25 cellular contexts compared by ENCODE assay signal in the genomic region with DNA sequence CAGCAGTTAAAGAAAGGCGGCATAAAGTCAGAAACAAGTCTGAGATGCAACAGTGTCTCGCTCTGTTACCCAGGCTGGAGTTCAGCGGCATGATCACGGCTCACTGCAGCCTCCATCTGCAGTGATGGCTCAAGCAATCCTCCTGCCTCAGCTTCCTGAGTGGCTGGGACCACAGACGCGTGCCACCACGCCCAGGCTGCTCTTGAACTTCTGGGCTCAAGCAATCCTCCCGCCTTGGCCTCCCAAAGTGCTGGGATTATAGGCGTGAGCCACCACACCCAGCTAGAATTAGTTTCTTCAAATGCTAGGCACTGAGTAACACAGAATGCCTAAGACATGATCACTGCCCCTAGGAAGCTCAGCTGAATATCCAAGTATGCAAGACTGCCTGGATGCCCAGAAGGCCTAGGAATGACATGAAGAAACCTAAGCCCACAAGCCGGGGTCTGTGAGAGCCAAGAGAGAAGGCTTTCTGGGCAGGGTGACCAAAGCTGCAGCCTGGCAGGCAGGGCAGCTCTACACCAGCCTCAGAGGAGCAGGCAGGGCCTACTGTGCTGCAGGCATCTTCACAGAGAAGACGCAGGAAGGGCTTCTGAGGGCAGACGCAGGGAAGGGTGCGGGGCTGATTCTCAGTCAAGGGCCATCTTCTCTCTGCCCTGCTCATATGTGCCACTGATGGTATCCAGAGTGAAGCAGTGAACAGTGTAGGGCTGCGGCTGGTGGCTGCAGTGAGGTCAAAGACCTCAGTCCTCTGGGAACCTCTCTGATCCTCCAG. TPM values are rescaled to one million over a fixed set of nuclear protein-coding genes. Genes with fewer than 3 reads are reported as not detected.
A peak's percentile ranks its signal among the peaks of the same experiment; 100 is the strongest.
DNase-seq lines count a peak whose midpoint lies in the region; ATAC-seq and TF ChIP-seq lines count a peak whose summit lies in the region.
"Had no signal": no experiment of that assay in that cellular context is flagged by ENCODE, and none has a peak within 500 bp of the region (broad histone marks: within the 10 kb centered on the region; RNA-seq: fewer than 3 reads in every experiment).

No MANE protein-coding gene starts in this region.

- peak overlapping the region in 2 of 4 donors; percentile 44 to 56 for H3K4me3 Mint-ChIP-seq in CD4-positive, CD25-positive, alpha-beta regulatory T cell
- H3K4me3 Mint-ChIP-seq in osteocyte (ENCODE audit: unreplicated experiment): no peak overlapping the region
- H3K4me3 Mint-ChIP-seq: CD14-positive monocyte, GM23338 had no signal

- WGBS in lower leg skin, 2 donors: 93 to 94% methylated on average over 10 to 14 of the region's 14 CpGs

- peaks cover 2 to 9% (median 4%) of the 10 kb centered on the region in 7 donors for H3K9me3 Mint-ChIP-seq in CD4-positive, CD25-positive, alpha-beta regulatory T cell
- H3K9me3 Mint-ChIP-seq in osteocyte (ENCODE audit: unreplicated experiment): no peaks in the 10 kb centered on the region

- no peak for TF ChIP-seq CTCF in WERI-Rb-1 (IDR thresholded peaks at IDR 0.05; ENCODE audit: low read depth, low read length)
- no peak for TF ChIP-seq CTCF in lower leg skin (IDR thresholded peaks at IDR 0.05)
- no peak for TF ChIP-seq CTCF in osteocyte (IDR thresholded peaks at IDR 0.05)
- no peak for TF ChIP-seq CTCF in upper lobe of right lung (IDR thresholded peaks at IDR 0.05)

- peaks cover 29% of the 10 kb centered on the region for H3K27me3 Mint-ChIP-seq in CD4-positive, CD25-positive, alpha-beta regulatory T cell
- peaks cover 58% of the 10 kb centered on the region for H3K27me3 Mint-ChIP-seq in osteocyte (ENCODE audit: unreplicated experiment)

- intact Hi-C loops in lower leg skin (cut with DNase I; ENCODE audit: low total_unique reads): no loop called here
- intact Hi-C loops in upper lobe of right lung (cut with DNase I): no loop called here

- peaks cover 4 to 10% (median 7%) of the 10 kb centered on the region in 4 donors for H3K4me1 Mint-ChIP-seq in CD4-positive, CD25-positive, alpha-beta regulatory T cell
- H3K4me1 Mint-ChIP-seq in osteocyte (ENCODE audit: unreplicated experiment): peaks cover 8% of the 10 kb centered on the region

- no peak overlapping the region for H3K4me3 ChIP-seq in CD4-positive, CD25-positive, alpha-beta regulatory T cell (ENCODE audit: low read depth, low read length)
- H3K4me3 ChIP-seq in WERI-Rb-1 (ENCODE audit: low read depth, low read length) (no peak overlapping the region), lower leg skin (ENCODE audit: low read depth, poor library complexity, severe bottlenecking) (no peak overlapping the region), upper lobe of right lung (no peak overlapping the region)
- H3K4me3 ChIP-seq: A549, GM23338, HAP-1, PC-9, SJCRH30 had no signal

- H3K36me3 ChIP-seq in CD4-positive, CD25-positive, alpha-beta regulatory T cell (ENCODE audit: control insufficient read depth, insufficient read depth, low read length): no peaks in the 10 kb centered on the region
- H3K36me3 ChIP-seq in WERI-Rb-1: no peaks in the 10 kb centered on the region
- H3K36me3 ChIP-seq in upper lobe of right lung: no peaks in the 10 kb centered on the region
- H3K36me3 ChIP-seq: HAP-1, SJCRH30 had no signal

- H3K4me1 ChIP-seq in CD4-positive, CD25-positive, alpha-beta regulatory T cell (ENCODE audit: control insufficient read depth, insufficient read depth, low read length, poor library complexity, severe bottlenecking): peaks cover 8% of the 10 kb centered on the region
- H3K4me1 ChIP-seq in upper lobe of right lung: no peaks in the 10 kb centered on the region

- DNase-seq in CD4-positive, CD25-positive, alpha-beta regulatory T cell: no peak
- DNase-seq in WERI-Rb-1 (no peak), lower leg skin (ENCODE audit: low spot score in 2 of 2) (peak; percentile 12 to 83), osteocyte (ENCODE audit: extremely low spot score, unreplicated experiment) (peak; percentile 23), mucosa of gallbladder (ENCODE audit: low spot score) (no peak), upper lobe of right lung (no peak)
- DNase-seq: Calu3, DND-41, IMR-90, KG1, MM.1S, NCI-H1417, NCI-H1694, NCI-H2029 treated with DMSO at 0.1 percent for 48 hours, NCI-H2227 treated with DMSO at 0.1 percent for 48 hours, NCI-H526 treated with DMSO at 0.1 percent for 48 hours, SJCRH30 had no signal

- peak overlapping the region in 2 of 3 donors; percentile 49 to 91 for H3K27ac Mint-ChIP-seq in CD4-positive, CD25-positive, alpha-beta regulatory T cell
- no peak overlapping the region for H3K27ac Mint-ChIP-seq in osteocyte (ENCODE audit: unreplicated experiment)
- H3K27ac Mint-ChIP-seq: GM23338 had no signal

- peaks cover 15% of the 10 kb centered on the region for H3K27me3 ChIP-seq in CD4-positive, CD25-positive, alpha-beta regulatory T cell (ENCODE audit: control insufficient read depth, insufficient read depth, low read length)
- H3K27me3 ChIP-seq in WERI-Rb-1 (ENCODE audit: insufficient read depth, low read depth, severe bottlenecking) (no peaks in the 10 kb centered on the region), upper lobe of right lung (peaks cover 4% of the 10 kb centered on the region)
- H3K27me3 ChIP-seq: SJCRH30 had no signal

- peaks cover 0 to 3% of the 10 kb centered on the region in 2 experiments for H3K9me3 ChIP-seq in CD4-positive, CD25-positive, alpha-beta regulatory T cell (ENCODE audit: control insufficient read depth in 2 of 2, low read length in 2 of 2)
- H3K9me3 ChIP-seq in WERI-Rb-1 (ENCODE audit: severe bottlenecking): peaks cover 3% of the 10 kb centered on the region
- H3K9me3 ChIP-seq in upper lobe of right lung: no peaks in the 10 kb centered on the region
- H3K9me3 ChIP-seq: HAP-1, SJCRH30 had no signal

- no peak overlapping the region for H3K27ac ChIP-seq in CD4-positive, CD25-positive, alpha-beta regulatory T cell (ENCODE audit: insufficient read depth, low read length, poor library complexity, severe bottlenecking)
- H3K27ac ChIP-seq in WERI-Rb-1 (peak overlapping the region; percentile 53; the same call in 1 of the 2 replicates), upper lobe of right lung (no peak overlapping the region)
- H3K27ac ChIP-seq: A549, PC-9, SJCRH30 had no signal

- no peaks in the 10 kb centered on the region for H3K36me3 Mint-ChIP-seq in CD4-positive, CD25-positive, alpha-beta regulatory T cell
- no peaks in the 10 kb centered on the region for H3K36me3 Mint-ChIP-seq in osteocyte (ENCODE audit: unreplicated experiment)
- H3K36me3 Mint-ChIP-seq: CD14-positive monocyte had no signal

- no peak for TF ChIP-seq POLR2A in lower leg skin (IDR thresholded peaks at IDR 0.05)

- ATAC-seq in CD4-positive, CD25-positive, alpha-beta regulatory T cell (ENCODE audit: low read depth in 2 of 2): no peak
- ATAC-seq in upper lobe of right lung: no peak
- ATAC-seq in GM19395 (IDR thresholded peaks at IDR 0.05; ENCODE audit: unreplicated experiment): no peak
- ATAC-seq: A549, GM23338, Right ventricle myocardium inferior, SK-N-SH treated with all-trans-retinoic acid at 6 μM for 48 hours had no signal

RNA-seq across cellular contexts. Expression of a gene that starts 4.3 kb away (rescaled TPM):
- total RNA-seq in CD4-positive, CD25-positive, alpha-beta regulatory T cell: 650 TPM
- 100 to 1,000 TPM; 244 to 294 (median 270) TPM for polyA plus RNA-seq in CD4-positive, CD25-positive, alpha-beta regulatory T cell
- total RNA-seq in lower leg skin: 10 to 100 TPM; 74.6 to 89.9 (median 80.3) TPM
- 115 and 116 TPM in 2 replicates for total RNA-seq in osteocyte
- total RNA-seq in mucosa of gallbladder: 134 TPM
- total RNA-seq in upper lobe of right lung: 165 TPM

Comparison
In these comparisons a context has a peak if more than half of its experiments do, and no peak if none do; other contexts are left out.
1. DNase-seq: peak in lower leg skin (2 of 2) and osteocyte (single experiment); none in CD4-positive, CD25-positive, alpha-beta regulatory T cell (0 of 3), WERI-Rb-1 (single experiment), mucosa of gallbladder (single experiment) and upper lobe of right lung (single experiment).